In genomic region chr4:159101983-159102622, GRCh38 we compare ENCODE assay signal across 8 cellular contexts. TPM values are rescaled to one million over a fixed set of nuclear protein-coding genes. Genes with fewer than 3 reads are reported as not detected.
DNase-seq lines count a peak whose midpoint lies in the region; ATAC-seq and TF ChIP-seq lines count a peak whose summit lies in the region.

No MANE protein-coding gene starts in this region.

- H3K4me1 Mint-ChIP-seq in T-helper 1 cell treated with Interleukin-12 subunit alpha and Interleukin-12 subunit beta and Interleukin-4 antibody, amounts not matched to agents 30 μg/mL and 1 μg/mL, for 36 hours (ENCODE audit: low read depth), result peaks cover 36% of the 10 kb centered on the region

- peaks cover 18 to 26% of the 10 kb centered on the region in 2 donors for H3K4me1 ChIP-seq in thoracic aorta (ENCODE audit: control insufficient read depth in 1 of 2, low read depth in 2 of 2)

- TF ChIP-seq CTCF in thoracic aorta (IDR thresholded peaks at IDR 0.05), result no peak

- H3K36me3 ChIP-seq in thoracic aorta, result no peaks in the 10 kb centered on the region

- peak overlapping the region; percentile 81 for H3K4me3 ChIP-seq in thoracic aorta

- no peak for ATAC-seq in activated naive CD4-positive, alpha-beta T cell treated with anti-CD3 and anti-CD28 coated beads, Interleukin-2, amount 50 U/mL, for 72 hours
- ATAC-seq in thoracic aorta (ENCODE audit: insufficient number of reproducible peaks, low FRiP score, low read depth), result no peak
- no peak for ATAC-seq in HG03432 (IDR thresholded peaks at IDR 0.05; ENCODE audit: unreplicated experiment)
- no peak for ATAC-seq in GM19455 (IDR thresholded peaks at IDR 0.05; ENCODE audit: unreplicated experiment)

- H3K27me3 Mint-ChIP-seq in T-helper 1 cell treated with Interleukin-12 subunit alpha and Interleukin-12 subunit beta and Interleukin-4 antibody, amounts not matched to agents 30 μg/mL and 1 μg/mL, for 36 hours (ENCODE audit: low read depth), result no peaks in the 10 kb centered on the region

- DNase-seq in T-helper 1 cell (no peak), iPS-NIHi7 (ENCODE audit: extremely low spot score) (peak; percentile 21), thoracic aorta (ENCODE audit: low spot score) (no peak)
- DNase-seq in activated naive CD4-positive, alpha-beta T cell treated with anti-CD3 and anti-CD28 coated beads, Interleukin-2, amount 50 U/mL, for 72 hours (ENCODE audit: low spot score in 2 of 2), result no peak
- no peak for DNase-seq in stimulated activated CD4-positive, alpha-beta T cell treated with anti-CD3 and anti-CD28 coated beads, Interleukin-2, amount 100 ng/mL, for 24 hours

- H3K36me3 Mint-ChIP-seq in T-helper 1 cell treated with Interleukin-12 subunit alpha and Interleukin-12 subunit beta and Interleukin-4 antibody, amounts not matched to agents 30 μg/mL and 1 μg/mL, for 36 hours (ENCODE audit: low read depth), result peaks cover 1% of the 10 kb centered on the region
- peaks cover 0 to 18% of the 10 kb centered on the region in 2 donors for H3K36me3 Mint-ChIP-seq in activated naive CD4-positive, alpha-beta T cell treated with anti-CD3 and anti-CD28 coated beads, Interleukin-2, amount 50 U/mL, for 72 hours

- no peaks in the 10 kb centered on the region for H3K27me3 ChIP-seq in thoracic aorta (replicated peaks; ENCODE audit: insufficient read depth)

- H3K4me3 Mint-ChIP-seq in T-helper 1 cell treated with Interleukin-12 subunit alpha and Interleukin-12 subunit beta and Interleukin-4 antibody, amounts not matched to agents 30 μg/mL and 1 μg/mL, for 36 hours, result peak overlapping the region; percentile 77

- H3K27ac Mint-ChIP-seq in T-helper 1 cell treated with Interleukin-12 subunit alpha and Interleukin-12 subunit beta and Interleukin-4 antibody, amounts not matched to agents 30 μg/mL and 1 μg/mL, for 36 hours, result peak overlapping the region; percentile 79
- H3K27ac Mint-ChIP-seq in activated naive CD4-positive, alpha-beta T cell treated with anti-CD3 and anti-CD28 coated beads, Interleukin-2, amount 50 U/mL, for 72 hours, result peak overlapping the region; percentile 85 to 91

- no peaks in the 10 kb centered on the region for H3K9me3 ChIP-seq in thoracic aorta

- H3K9me3 Mint-ChIP-seq in T-helper 1 cell treated with Interleukin-12 subunit alpha and Interleukin-12 subunit beta and Interleukin-4 antibody, amounts not matched to agents 30 μg/mL and 1 μg/mL, for 36 hours, result no peaks in the 10 kb centered on the region
- no peaks in the 10 kb centered on the region for H3K9me3 Mint-ChIP-seq in activated naive CD4-positive, alpha-beta T cell treated with anti-CD3 and anti-CD28 coated beads, Interleukin-2, amount 50 U/mL, for 72 hours

- peak overlapping the region; percentile 88 to 96 for H3K27ac ChIP-seq in thoracic aorta

RNA-seq across cellular contexts. Expression of gene RAPGEF2, which starts 0.8 kb away (rescaled TPM):
- total RNA-seq in activated naive CD4-positive, alpha-beta T cell treated with anti-CD3 and anti-CD28 coated beads, Interleukin-2, amount 50 U/mL, for 72 hours, result 10 to 100 TPM; 11.1 to 34.8 TPM
- 10 to 100 TPM; 63.0 to 63.6 TPM for total RNA-seq in thoracic aorta
